ENCODE assay signal across 15 cellular contexts in genomic region chr7:121505021-121505420, GRCh38.
A peak's percentile ranks its signal among the peaks of the same experiment; 100 is the strongest.
DNase-seq lines count a peak whose midpoint lies in the region; ATAC-seq, FAIRE-seq and TF ChIP-seq lines count a peak whose summit lies in the region.
"Had no signal": no experiment of that assay in that cellular context is flagged by ENCODE, and none has a peak within 500 bp of the region (broad histone marks: within the 10 kb centered on the region; RNA-seq: fewer than 3 reads in every experiment).

No MANE protein-coding gene starts in this region.

- peaks cover 18% of the 10 kb centered on the region for H3K9me3 ChIP-seq in A673 (ENCODE audit: low read depth, low read length, poor library complexity, severe bottlenecking)
- H3K9me3 ChIP-seq in HUES48 (ENCODE audit: control insufficient read depth, insufficient read depth, low read length) = peaks cover 34% of the 10 kb centered on the region
- peaks cover 23% of the 10 kb centered on the region for H3K9me3 ChIP-seq in keratinocyte (ENCODE audit: control insufficient read depth, low read depth, low read length)
- H3K9me3 ChIP-seq in lower lobe of right lung = peaks cover 13% of the 10 kb centered on the region

- H3K4me3 ChIP-seq in A673 (ENCODE audit: low read depth, low read length, poor library complexity, severe bottlenecking) (no peak overlapping the region), HUES48 (ENCODE audit: low read depth, low read length) (peak overlapping the region; percentile 24; the same call in 1 of the 2 replicates), keratinocyte (ENCODE audit: control insufficient read depth in 2 of 3, extremely low read depth in 1 of 3, insufficient read depth in 2 of 3, low read depth in 1 of 3, low read length in 3 of 3) (peak overlapping the region in 2 of 3 experiments; percentile 14 to 20), lower lobe of right lung (no peak overlapping the region)
- H3K4me3 ChIP-seq: mucosa of descending colon had no signal

- H3K27me3 ChIP-seq in A673 (replicated peaks; ENCODE audit: insufficient read depth, low read depth, low read length, poor library complexity) (no peaks in the 10 kb centered on the region), HUES48 (ENCODE audit: control insufficient read depth, insufficient read depth, low read length) (no peaks in the 10 kb centered on the region), keratinocyte (ENCODE audit: control insufficient read depth, extremely low read depth, insufficient read depth, low read length) (no peaks in the 10 kb centered on the region), lower lobe of right lung (ENCODE audit: low read depth) (no peaks in the 10 kb centered on the region)

- H3K4me1 ChIP-seq in A673 (ENCODE audit: insufficient read depth, low read length, poor library complexity, severe bottlenecking) = no peaks in the 10 kb centered on the region
- peaks cover 2% of the 10 kb centered on the region for H3K4me1 ChIP-seq in HUES48 (ENCODE audit: control insufficient read depth, insufficient read depth, low read length)
- peaks cover 11% of the 10 kb centered on the region for H3K4me1 ChIP-seq in keratinocyte (ENCODE audit: control insufficient read depth, extremely low read depth, insufficient read depth, low read length)
- no peaks in the 10 kb centered on the region for H3K4me1 ChIP-seq in lower lobe of right lung

- BruUV-seq in A673 (replicated peaks; lab: Mats Ljungman, UMichigan) = no TSS peak
- BruUV-seq in MCF 10A (replicated peaks; lab: Mats Ljungman, UMichigan) = no TSS peak

- no peaks in the 10 kb centered on the region for H4K20me1 ChIP-seq in keratinocyte (ENCODE audit: control insufficient read depth, extremely low read depth, insufficient read depth, low read length)

- no peaks in the 10 kb centered on the region for H3K27me3 Mint-ChIP-seq in MCF 10A (ENCODE audit: insufficient read depth, unreplicated experiment)
- H3K27me3 Mint-ChIP-seq: activated B cell treated with CpG ODN at 0.5 μM for 24 hours had no signal

- H3K9me3 Mint-ChIP-seq in MCF 10A (ENCODE audit: unreplicated experiment) = peaks cover 8% of the 10 kb centered on the region

- H2AFZ ChIP-seq in keratinocyte (ENCODE audit: control insufficient read depth, low read length) = peak overlapping the region; percentile 72

- no peaks in the 10 kb centered on the region for H3K4me1 Mint-ChIP-seq in MCF 10A (ENCODE audit: insufficient read depth, unreplicated experiment)
- H3K4me1 Mint-ChIP-seq: activated B cell treated with CpG ODN at 0.5 μM for 24 hours had no signal

- POLR2A ChIA-PET in A673 (lab: Charles Lee; ENCODE audit: low non-redundant PET) = no interaction called here
- POLR2A ChIA-PET in MCF 10A (lab: Yijun Ruan, JAX) = interaction anchor here (1.2 to 1.5 kb wide), 2 partner anchors 40 to 110 kb away, joined by 3 read pairs; no protein-coding TSS in a partner anchor

- DNase-seq in A673 (ENCODE audit: low spot score) (peak; percentile 14), MCF 10A (ENCODE audit: unreplicated experiment) (no peak), keratinocyte (ENCODE audit: low read depth, low spot score) (peak; percentile 35), lower lobe of right lung (no peak), cerebellum (ENCODE audit: low spot score) (no peak)
- DNase-seq in activated CD8-positive, alpha-beta memory T cell treated with anti-CD3 and anti-CD28 coated beads, Interleukin-2, amount 50 U/mL, for 4 hours = no peak
- DNase-seq: activated B cell treated with CpG ODN at 0.5 μM for 24 hours, mucosa of descending colon, NCI-H510A, retina, substantia nigra had no signal

- TF ChIP-seq CTCF in A673 (conservative IDR thresholded peaks at IDR 0.05; ENCODE audit: low read depth, low read length) (no peak), MCF 10A (IDR thresholded peaks at IDR 0.05; ENCODE audit: unreplicated experiment) (no peak), keratinocyte (optimal IDR thresholded peaks at IDR 0.05 in 1 of 3, IDR thresholded peaks at IDR 0.05 in 1 of 3, conservative IDR thresholded peaks at IDR 0.05 in 1 of 3; ENCODE audit: extremely low read depth in 1 of 3, insufficient read depth in 2 of 3, low read length in 3 of 3) (no peak), lower lobe of right lung (IDR thresholded peaks at IDR 0.05) (no peak)

- intact Hi-C loops in A673 (cut with micrococcal nuclease; ENCODE audit: unreplicated experiment) = no loop called here
- intact Hi-C loops in MCF 10A (cut with micrococcal nuclease) = no loop called here
- intact Hi-C loops in lower lobe of right lung (cut with DNase I) = no loop called here

- no peaks in the 10 kb centered on the region for H3K36me3 Mint-ChIP-seq in MCF 10A (ENCODE audit: insufficient read depth, unreplicated experiment)

- H3K9ac ChIP-seq in HUES48 (ENCODE audit: low read depth, low read length) (no peak overlapping the region), keratinocyte (ENCODE audit: control insufficient read depth, extremely low read depth, insufficient read depth, low read length) (no peak overlapping the region)

- CTCF ChIA-PET in A673 (lab: Charles Lee) = no interaction called here
- CTCF ChIA-PET in MCF 10A (lab: Yijun Ruan, JAX) = interaction anchor here (0.5 kb wide), 1 partner anchor 99 kb away, joined by 3 read pairs; no protein-coding TSS in a partner anchor

- dilution Hi-C loops in keratinocyte (cut with MboI; ENCODE audit: extremely low pct_ligation_motif_present, low sequenced_read_pairs) = no loop called here

- no peaks in the 10 kb centered on the region for H3K9me1 ChIP-seq in keratinocyte (ENCODE audit: control insufficient read depth, extremely low read depth, insufficient read depth, low read length)

- peak overlapping the region; percentile 54 for H3K4me2 ChIP-seq in keratinocyte (ENCODE audit: control insufficient read depth, extremely low read depth, insufficient read depth, low read depth, low read length)

- no peaks in the 10 kb centered on the region for H3K36me3 ChIP-seq in A673 (ENCODE audit: insufficient read depth, low read length, poor library complexity, severe bottlenecking)
- peaks cover 3% of the 10 kb centered on the region; the same call in 1 of the 2 replicates for H3K36me3 ChIP-seq in HUES48 (ENCODE audit: control insufficient read depth, insufficient read depth, low read length)
- H3K36me3 ChIP-seq in keratinocyte (ENCODE audit: control insufficient read depth in 2 of 2, extremely low read depth in 1 of 2, insufficient read depth in 2 of 2, low read length in 2 of 2) = no peaks in the 10 kb centered on the region
- no peaks in the 10 kb centered on the region for H3K36me3 ChIP-seq in lower lobe of right lung

- no peak for ATAC-seq in lower lobe of right lung
- no peak for ATAC-seq in GM21528 (IDR thresholded peaks at IDR 0.05; ENCODE audit: low FRiP score, unreplicated experiment)

- peak overlapping the region; percentile 24 for H3K27ac Mint-ChIP-seq in MCF 10A (ENCODE audit: low read depth, unreplicated experiment)
- H3K27ac Mint-ChIP-seq: activated B cell treated with CpG ODN at 0.5 μM for 24 hours had no signal

- FAIRE-seq in keratinocyte (lab: Jason Lieb, UNC) = peak; percentile 29
- FAIRE-seq: colon had no signal

- no peak overlapping the region for H3K27ac ChIP-seq in A673 (ENCODE audit: low read depth, low read length, poor library complexity, severe bottlenecking)
- peak overlapping the region; percentile 66 for H3K27ac ChIP-seq in HUES48 (ENCODE audit: low read depth, low read length)
- H3K27ac ChIP-seq in keratinocyte (ENCODE audit: control insufficient read depth, insufficient read depth, low read length) = peak overlapping the region; percentile 49
- no peak overlapping the region for H3K27ac ChIP-seq in lower lobe of right lung
- H3K27ac ChIP-seq: HL-60 had no signal

- no peak overlapping the region for H3K4me3 Mint-ChIP-seq in MCF 10A (ENCODE audit: unreplicated experiment)
- H3K4me3 Mint-ChIP-seq: activated B cell treated with CpG ODN at 0.5 μM for 24 hours had no signal

- no peaks in the 10 kb centered on the region for H3K79me2 ChIP-seq in keratinocyte (ENCODE audit: control insufficient read depth, insufficient read depth, low read length)

Comparison
In these comparisons a context has a peak if more than half of its experiments do, and no peak if none do; other contexts are left out.
1. DNase-seq: peak in A673 (single experiment) and keratinocyte (single experiment); none in MCF 10A (single experiment), lower lobe of right lung (single experiment), activated CD8-positive, alpha-beta memory T cell treated with anti-CD3 and anti-CD28 coated beads, Interleukin-2, amount 50 U/mL, for 4 hours (single experiment) and cerebellum (single experiment).
2. H3K27ac ChIP-seq: peak in HUES48 (single experiment) and keratinocyte (single experiment); none in A673 (single experiment) and lower lobe of right lung (single experiment).
3. H3K4me3 ChIP-seq: peak in HUES48 (single experiment) and keratinocyte (2 of 3); none in A673 (single experiment) and lower lobe of right lung (single experiment).